Comparison of ENCODE assay signal across 17 cellular contexts in the genomic region with DNA sequence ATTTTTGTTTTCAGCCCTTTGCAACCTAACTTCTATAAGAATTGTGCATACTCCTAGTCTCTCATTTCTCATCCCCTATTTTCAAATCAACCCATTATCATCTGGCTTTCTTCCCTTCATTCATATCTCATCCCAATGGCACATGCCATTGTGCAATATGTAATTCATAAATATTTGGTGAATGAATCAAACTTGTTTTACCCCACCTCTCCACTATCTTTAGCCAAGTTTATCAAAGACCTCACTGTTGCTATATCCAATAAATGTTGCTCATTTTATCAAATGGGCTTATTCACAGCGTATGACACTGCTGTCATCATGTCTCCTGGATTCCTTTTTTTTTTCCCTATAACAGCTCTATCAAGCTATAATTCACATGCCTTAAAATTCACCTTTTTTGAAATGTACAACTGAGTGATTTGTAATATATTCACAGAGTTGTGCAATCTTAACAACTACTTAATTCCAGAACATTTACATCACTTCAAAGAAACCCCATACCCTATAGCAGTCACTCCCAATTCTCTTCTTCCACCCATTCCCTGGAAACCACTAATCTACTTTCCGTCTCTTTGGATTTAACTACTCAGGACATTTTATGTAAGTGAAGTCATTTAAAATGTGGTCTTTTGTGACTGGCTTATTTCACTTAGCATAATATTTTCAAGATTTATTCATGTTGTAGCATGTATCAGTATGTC.
DNase-seq lines count a peak whose midpoint lies in the region; ATAC-seq, FAIRE-seq and TF ChIP-seq lines count a peak whose summit lies in the region.
"Had no signal": no experiment of that assay in that cellular context is flagged by ENCODE, and none has a peak within 500 bp of the region (broad histone marks: within the 10 kb centered on the region; RNA-seq: fewer than 3 reads in every experiment).

No MANE protein-coding gene starts in this region.

- no peaks in the 10 kb centered on the region for H3K9me2 ChIP-seq in MM.1S (replicated peaks; ENCODE audit: insufficient read depth, low read length)

- no peak for FAIRE-seq in small intestine (lab: Jason Lieb, UNC)
- FAIRE-seq: endothelial cell of umbilical vein had no signal

- no peak overlapping the region for H3K27ac ChIP-seq in MM.1S (ENCODE audit: low read length)
- no peak overlapping the region for H3K27ac ChIP-seq in small intestine (ENCODE audit: low read depth in 1 of 2, low read length in 1 of 2)

- no peak overlapping the region for H3K4me3 Mint-ChIP-seq in activated naive CD8-positive, alpha-beta T cell treated with anti-CD3 and anti-CD28 coated beads, Interleukin-2, amount 50 U/mL, for 24 hours
- H3K4me3 Mint-ChIP-seq: activated naive CD4-positive, alpha-beta T cell treated with anti-CD3 and anti-CD28 coated beads, Interleukin-2, amount 50 U/mL, for 24 hours had no signal

- 58 to 72% (median 60%) methylated on average over 2 of the region's 2 CpGs for WGBS in small intestine, 3 donors

- H3K79me2 ChIP-seq in MM.1S (ENCODE audit: low read length) = no peaks in the 10 kb centered on the region

- no peak overlapping the region for H3K9ac ChIP-seq in MM.1S (ENCODE audit: low read length)

- TF ChIP-seq CTCF in fibroblast of villous mesenchyme (IDR thresholded peaks at IDR 0.05; ENCODE audit: insufficient read depth, low read depth, low read length) (no peak), MM.1S (IDR thresholded peaks at IDR 0.05; ENCODE audit: low read length) (no peak)

- no peaks in the 10 kb centered on the region for H3K36me3 ChIP-seq in MM.1S (replicated peaks; ENCODE audit: insufficient read depth, low read length)
- no peaks in the 10 kb centered on the region for H3K36me3 ChIP-seq in small intestine (ENCODE audit: control insufficient read depth in 2 of 2, insufficient read depth in 2 of 2, low read length in 2 of 2)

- no peaks in the 10 kb centered on the region for H4K20me1 ChIP-seq in MM.1S (ENCODE audit: insufficient read depth, low read length)

- H3K36me3 Mint-ChIP-seq in activated naive CD8-positive, alpha-beta T cell treated with anti-CD3 and anti-CD28 coated beads, Interleukin-2, amount 50 U/mL, for 24 hours (ENCODE audit: low read depth) = no peaks in the 10 kb centered on the region
- H3K36me3 Mint-ChIP-seq: activated naive CD4-positive, alpha-beta T cell treated with anti-CD3 and anti-CD28 coated beads, Interleukin-2, amount 50 U/mL, for 24 hours had no signal

- H3K9me3 ChIP-seq in MM.1S (replicated peaks; ENCODE audit: insufficient read depth, low read length) = no peaks in the 10 kb centered on the region
- H3K9me3 ChIP-seq in small intestine (ENCODE audit: control insufficient read depth, low read depth) = no peaks in the 10 kb centered on the region

- H3K4me2 ChIP-seq in MM.1S (ENCODE audit: low read depth, low read length) = no peak overlapping the region

- H3K4me1 ChIP-seq in MM.1S (ENCODE audit: low read length) = no peaks in the 10 kb centered on the region
- H3K4me1 ChIP-seq in small intestine (ENCODE audit: control insufficient read depth in 2 of 2, insufficient read depth in 1 of 2, low read depth in 1 of 2, low read length in 1 of 2) = no peaks in the 10 kb centered on the region

- no peak for DNase-seq in left ventricle myocardium superior
- DNase-seq in cardiac septum (ENCODE audit: low spot score) = no peak
- DNase-seq in amniotic stem cell (lab: John Stamatoyannopoulos, UW) = peak; percentile 14
- DNase-seq in fibroblast of villous mesenchyme (ENCODE audit: low read depth) = peak; percentile 94
- DNase-seq in MM.1S = no peak
- DNase-seq in activated naive CD8-positive, alpha-beta T cell treated with anti-CD3 and anti-CD28 coated beads, Interleukin-2, amount 50 U/mL, for 24 hours = no peak
- no peak for DNase-seq in NCI-H82 (lab: John Stamatoyannopoulos, UW)
- DNase-seq in small intestine = no peak
- DNase-seq: ACHN, COR-L47, NCI-H187 treated with DMSO at 0.1 percent for 48 hours, NCI-H526, posterior cingulate gyrus, substantia nigra had no signal

- no peaks in the 10 kb centered on the region for H3F3A ChIP-seq in MM.1S (ENCODE audit: insufficient read depth, low read length)

- intact Hi-C loops in left ventricle myocardium superior (cut with micrococcal nuclease) (no loop called here), cardiac septum (cut with DNase I) (no loop called here)

- peaks cover 7% of the 10 kb centered on the region for H3K9me3 Mint-ChIP-seq in activated naive CD8-positive, alpha-beta T cell treated with anti-CD3 and anti-CD28 coated beads, Interleukin-2, amount 50 U/mL, for 24 hours

- peak; percentile 30 for ATAC-seq in left ventricle myocardium superior
- ATAC-seq in activated naive CD8-positive, alpha-beta T cell treated with anti-CD3 and anti-CD28 coated beads, Interleukin-2, amount 50 U/mL, for 24 hours = no peak
- ATAC-seq: activated CD4-positive, CD25-positive, alpha-beta regulatory T cell treated with anti-CD3 and anti-CD28 coated beads, Interleukin-2, amount 50 U/mL, for 24 hours had no signal

- no peaks in the 10 kb centered on the region for H3K27me3 ChIP-seq in MM.1S (replicated peaks; ENCODE audit: insufficient read depth, low read length)
- H3K27me3 ChIP-seq in small intestine (ENCODE audit: control insufficient read depth in 2 of 2, insufficient read depth in 2 of 2, low read length in 2 of 2) = no peaks in the 10 kb centered on the region

- no peak overlapping the region for H3K27ac Mint-ChIP-seq in activated naive CD8-positive, alpha-beta T cell treated with anti-CD3 and anti-CD28 coated beads, Interleukin-2, amount 50 U/mL, for 24 hours
- H3K27ac Mint-ChIP-seq: activated naive CD4-positive, alpha-beta T cell treated with anti-CD3 and anti-CD28 coated beads, Interleukin-2, amount 50 U/mL, for 24 hours had no signal

- H3K4me3 ChIP-seq in fibroblast of villous mesenchyme (ENCODE audit: low read depth, low read length) (peak overlapping the region; percentile 43), MM.1S (ENCODE audit: low read length) (no peak overlapping the region), small intestine (ENCODE audit: low read depth in 1 of 2, low read length in 2 of 2) (no peak overlapping the region)

- H3K4me1 Mint-ChIP-seq in activated naive CD8-positive, alpha-beta T cell treated with anti-CD3 and anti-CD28 coated beads, Interleukin-2, amount 50 U/mL, for 24 hours = no peaks in the 10 kb centered on the region
- H3K4me1 Mint-ChIP-seq: activated naive CD4-positive, alpha-beta T cell treated with anti-CD3 and anti-CD28 coated beads, Interleukin-2, amount 50 U/mL, for 24 hours had no signal

- no peak overlapping the region for H2AFZ ChIP-seq in MM.1S (ENCODE audit: low read length)

- peaks cover 2% of the 10 kb centered on the region for H3K27me3 Mint-ChIP-seq in activated naive CD8-positive, alpha-beta T cell treated with anti-CD3 and anti-CD28 coated beads, Interleukin-2, amount 50 U/mL, for 24 hours
- H3K27me3 Mint-ChIP-seq: activated naive CD4-positive, alpha-beta T cell treated with anti-CD3 and anti-CD28 coated beads, Interleukin-2, amount 50 U/mL, for 24 hours had no signal

Comparison
In these comparisons a context has a peak if more than half of its experiments do, and no peak if none do; other contexts are left out.
1. DNase-seq: peak in amniotic stem cell (single experiment) and fibroblast of villous mesenchyme (single experiment); none in left ventricle myocardium superior (single experiment), cardiac septum (single experiment), MM.1S (single experiment), activated naive CD8-positive, alpha-beta T cell treated with anti-CD3 and anti-CD28 coated beads, Interleukin-2, amount 50 U/mL, for 24 hours (single experiment), NCI-H82 (single experiment) and small intestine (single experiment).